Comparison of ENCODE assay signal across 1 cellular context in genomic region chr18:48007955-48008701, GRCh38.
TF ChIP-seq lines count a peak whose summit lies in the region.

No MANE protein-coding gene starts in this region.

TF ChIP-seq in SK-N-SH treated with all-trans-retinoic acid at 6 μM for 48 hours, 23 proteins besides CTCF, POLR2A, EP300 and RAD21 (continued from another document):
- no peak for TF ChIP-seq PPARA (CRISPR knock-in tag; IDR thresholded peaks at IDR 0.05; ENCODE audit: borderline replicate concordance)
- TF ChIP-seq ARNTL (CRISPR knock-in tag; IDR thresholded peaks at IDR 0.05; ENCODE audit: borderline replicate concordance, low read depth), result no peak
TF ChIP-seq in SK-N-SH treated with all-trans-retinoic acid at 6 μM for 48 hours: peak in this region for 0.
